ENCODE assay signal across 8 cellular contexts in the genomic region with DNA sequence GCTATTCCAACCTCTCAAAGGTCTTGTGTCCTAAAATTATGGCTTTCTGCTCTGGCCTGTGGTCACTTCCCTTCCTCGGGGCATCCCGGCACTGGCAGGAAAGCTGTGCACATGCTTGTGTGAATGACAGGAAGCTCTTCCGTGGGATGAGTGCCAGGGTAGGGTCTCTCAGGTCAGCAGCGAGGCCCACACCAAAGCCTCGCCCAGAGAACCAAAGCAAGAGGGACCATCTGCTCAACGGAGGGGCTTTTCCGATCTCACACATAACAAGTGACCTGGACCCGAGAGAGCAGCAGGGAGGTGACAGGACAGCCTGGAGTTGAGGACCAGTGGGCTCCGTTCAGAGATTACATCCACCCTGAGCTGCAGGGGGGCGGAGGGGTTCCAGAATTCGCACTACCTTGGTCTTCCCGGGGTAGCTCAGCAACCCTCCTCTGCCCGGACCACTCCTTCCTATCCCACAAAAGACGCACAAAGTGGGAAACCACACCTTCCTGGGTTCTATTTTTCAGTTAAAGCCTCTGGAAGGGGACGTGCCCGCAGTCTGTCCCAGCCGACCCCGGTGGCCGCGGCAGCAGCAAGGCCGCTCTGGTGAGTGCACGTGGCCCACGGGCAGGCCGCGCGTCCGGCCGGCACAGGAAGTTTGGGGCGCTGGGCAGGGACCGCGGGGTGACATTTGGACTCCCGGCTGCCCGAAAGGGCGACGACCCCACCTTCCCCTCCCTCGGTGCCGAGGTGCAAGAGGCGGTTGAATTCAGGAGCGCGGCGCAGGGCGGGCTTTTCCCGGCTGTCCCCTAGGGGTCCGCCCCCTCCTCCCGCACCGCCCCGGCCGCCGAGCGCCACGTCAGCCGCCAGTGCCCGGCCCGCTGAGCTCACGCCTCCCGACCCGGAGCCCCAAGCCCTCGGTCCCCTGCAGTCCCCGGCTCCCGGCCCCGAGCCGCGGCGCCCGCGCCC. TPM values are rescaled to one million over a fixed set of nuclear protein-coding genes. Genes with fewer than 3 reads are reported as not detected.
DNase-seq lines count a peak whose midpoint lies in the region; ATAC-seq and TF ChIP-seq lines count a peak whose summit lies in the region.

No MANE protein-coding gene starts in this region.

- peak overlapping the region; percentile 69 for H3K4me3 Mint-ChIP-seq in activated CD8-positive, alpha-beta T cell treated with anti-CD3 and anti-CD28 coated beads, Interleukin-2, amount 10 ng/mL, durations not matched to agents 7 days and 5 days

- no peaks in the 10 kb centered on the region for H3K27me3 ChIP-seq in MM.1S (replicated peaks; ENCODE audit: insufficient read depth, low read length)
- no peaks in the 10 kb centered on the region for H3K27me3 ChIP-seq in esophagus (ENCODE audit: control insufficient read depth in 1 of 2, insufficient read depth in 2 of 2, low read length in 2 of 2)
- no peaks in the 10 kb centered on the region for H3K27me3 ChIP-seq in muscle layer of duodenum (ENCODE audit: low read depth, low read length)
- H3K27me3 ChIP-seq in suprapubic skin = no peaks in the 10 kb centered on the region

- H3K9me3 ChIP-seq in MM.1S (replicated peaks; ENCODE audit: insufficient read depth, low read length) = no peaks in the 10 kb centered on the region
- H3K9me3 ChIP-seq in esophagus (ENCODE audit: control insufficient read depth in 2 of 2, insufficient read depth in 1 of 2, low read depth in 1 of 2, low read length in 1 of 2) = peaks cover 0 to 2% of the 10 kb centered on the region in 2 donors
- H3K9me3 ChIP-seq in muscle layer of duodenum (ENCODE audit: control insufficient read depth in 1 of 2, low read length in 2 of 2) = no peaks in the 10 kb centered on the region
- H3K9me3 ChIP-seq in suprapubic skin = no peaks in the 10 kb centered on the region

- peaks cover 93% of the 10 kb centered on the region for H3K79me2 ChIP-seq in MM.1S (ENCODE audit: low read length)

- no peak for TF ChIP-seq CTCF in MM.1S (IDR thresholded peaks at IDR 0.05; ENCODE audit: low read length)
- no peak for TF ChIP-seq CTCF in suprapubic skin (IDR thresholded peaks at IDR 0.05)

- no peaks in the 10 kb centered on the region for H3K9me2 ChIP-seq in MM.1S (replicated peaks; ENCODE audit: insufficient read depth, low read length)

- H3K27ac Mint-ChIP-seq in activated CD8-positive, alpha-beta T cell treated with anti-CD3 and anti-CD28 coated beads, Interleukin-2, amount 10 ng/mL, durations not matched to agents 7 days and 5 days = peak overlapping the region; percentile 64

- H3K4me1 Mint-ChIP-seq in activated CD8-positive, alpha-beta T cell treated with anti-CD3 and anti-CD28 coated beads, Interleukin-2, amount 10 ng/mL, durations not matched to agents 7 days and 5 days (ENCODE audit: low read depth) = peaks cover 20% of the 10 kb centered on the region

- CTCF ChIA-PET in activated CD8-positive, alpha-beta T cell treated with anti-CD3 and anti-CD28 coated beads, Interleukin-2, amount 10 ng/mL, durations not matched to agents 7 days and 5 days (lab: Charles Lee) = no interaction called here

- H3K36me3 ChIP-seq in MM.1S (replicated peaks; ENCODE audit: insufficient read depth, low read length) = peaks cover 41% of the 10 kb centered on the region
- peaks cover 0 to under 1% of the 10 kb centered on the region in 2 donors for H3K36me3 ChIP-seq in esophagus (ENCODE audit: control insufficient read depth in 2 of 2, insufficient read depth in 2 of 2, low read length in 1 of 2)
- peaks cover under 1% of the 10 kb centered on the region in 2 donors for H3K36me3 ChIP-seq in muscle layer of duodenum (ENCODE audit: control insufficient read depth in 1 of 2, insufficient read depth in 2 of 2, low read length in 2 of 2)
- peaks cover 3% of the 10 kb centered on the region for H3K36me3 ChIP-seq in suprapubic skin

- peaks cover 86% of the 10 kb centered on the region for H3F3A ChIP-seq in MM.1S (ENCODE audit: insufficient read depth, low read length)

- peaks cover 4% of the 10 kb centered on the region for H3K36me3 Mint-ChIP-seq in activated CD8-positive, alpha-beta T cell treated with anti-CD3 and anti-CD28 coated beads, Interleukin-2, amount 10 ng/mL, durations not matched to agents 7 days and 5 days (ENCODE audit: low read depth)

- H3K4me1 ChIP-seq in MM.1S (ENCODE audit: low read length) = peaks cover 44% of the 10 kb centered on the region
- peaks cover 4 to 10% of the 10 kb centered on the region in 2 donors for H3K4me1 ChIP-seq in esophagus (ENCODE audit: control insufficient read depth in 2 of 2, insufficient read depth in 2 of 2, low read length in 1 of 2)
- H3K4me1 ChIP-seq in muscle layer of duodenum (ENCODE audit: control insufficient read depth in 1 of 2, insufficient read depth in 2 of 2, low read length in 2 of 2) = peaks cover 6 to 12% of the 10 kb centered on the region in 2 donors
- peaks cover 24% of the 10 kb centered on the region for H3K4me1 ChIP-seq in suprapubic skin

- peak overlapping the region; percentile 100 for H3K27ac ChIP-seq in MM.1S (ENCODE audit: low read length)
- peak overlapping the region; percentile 47 to 66 for H3K27ac ChIP-seq in esophagus (ENCODE audit: low read depth in 2 of 2, low read length in 1 of 2)
- H3K27ac ChIP-seq in muscle layer of duodenum (ENCODE audit: low read length) = peak overlapping the region; percentile 81
- peak overlapping the region; percentile 84 for H3K27ac ChIP-seq in suprapubic skin

- TF ChIP-seq POLR2A in suprapubic skin (IDR thresholded peaks at IDR 0.05) = no peak

- DNase-seq in DMS79 treated with DMSO at 0.1 percent for 48 hours (lab: John Stamatoyannopoulos, UW) (peak; percentile 0), DMS79 (lab: John Stamatoyannopoulos, UW) (no peak), HCEC 1CT (peak; percentile 41), MM.1S (peak; percentile 36), suprapubic skin (ENCODE audit: low spot score in 2 of 2) (peak in 1 of 2 donors; percentile 76)
- peak; percentile 36 for DNase-seq in activated CD8-positive, alpha-beta T cell treated with anti-CD3 and anti-CD28 coated beads, Interleukin-2, amount 10 ng/mL, durations not matched to agents 7 days and 5 days

- peak; percentile 56 for ATAC-seq in activated CD8-positive, alpha-beta T cell treated with anti-CD3 and anti-CD28 coated beads, Interleukin-2, amount 10 ng/mL, durations not matched to agents 7 days and 5 days

- H3K9ac ChIP-seq in MM.1S (ENCODE audit: low read length) = peak overlapping the region; percentile 100

- H2AFZ ChIP-seq in MM.1S (ENCODE audit: low read length) = no peak overlapping the region

- H3K4me3 ChIP-seq in MM.1S (ENCODE audit: low read length) (peak overlapping the region; percentile 94), esophagus (ENCODE audit: low read depth in 1 of 2, low read length in 2 of 2) (peak overlapping the region; percentile 79 to 90), muscle layer of duodenum (ENCODE audit: low read depth in 1 of 2, low read length in 2 of 2) (peak overlapping the region; percentile 57 to 76), suprapubic skin (peak overlapping the region; percentile 96)

- POLR2A ChIA-PET in activated CD8-positive, alpha-beta T cell treated with anti-CD3 and anti-CD28 coated beads, Interleukin-2, amount 10 ng/mL, durations not matched to agents 7 days and 5 days (lab: Charles Lee) = no interaction called here

- no peak for TF ChIP-seq EP300 in suprapubic skin (IDR thresholded peaks at IDR 0.05)

- no peaks in the 10 kb centered on the region for H3K27me3 Mint-ChIP-seq in activated CD8-positive, alpha-beta T cell treated with anti-CD3 and anti-CD28 coated beads, Interleukin-2, amount 10 ng/mL, durations not matched to agents 7 days and 5 days (ENCODE audit: low read depth)

- no peaks in the 10 kb centered on the region for H4K20me1 ChIP-seq in MM.1S (ENCODE audit: insufficient read depth, low read length)

- WGBS in esophagus, 2 donors = 3 to 5% methylated on average over 38 to 66 of the region's 66 CpGs
- WGBS in suprapubic skin = 28% methylated on average over 7 of the region's 66 CpGs

- peak overlapping the region; percentile 100 for H3K4me2 ChIP-seq in MM.1S (ENCODE audit: low read depth, low read length)

- H3K9me3 Mint-ChIP-seq in activated CD8-positive, alpha-beta T cell treated with anti-CD3 and anti-CD28 coated beads, Interleukin-2, amount 10 ng/mL, durations not matched to agents 7 days and 5 days (ENCODE audit: insufficient read depth) = no peaks in the 10 kb centered on the region

RNA-seq across cellular contexts. Expression of a gene that starts 1.0 kb away (rescaled TPM):
- total RNA-seq in activated CD8-positive, alpha-beta T cell treated with anti-CD3 and anti-CD28 coated beads, Interleukin-2, amount 10 ng/mL, durations not matched to agents 7 days and 5 days = 10 to 100 TPM; 35.0 to 36.9 TPM
- polyA plus RNA-seq in esophagus = 10 to 100 TPM; 20.4 to 44.6 TPM
- 10 to 100 TPM; 49.2 to 61.1 (median 60.3) TPM for total RNA-seq in suprapubic skin
